ENCODE assay signal across 8 cellular contexts in the genomic region with DNA sequence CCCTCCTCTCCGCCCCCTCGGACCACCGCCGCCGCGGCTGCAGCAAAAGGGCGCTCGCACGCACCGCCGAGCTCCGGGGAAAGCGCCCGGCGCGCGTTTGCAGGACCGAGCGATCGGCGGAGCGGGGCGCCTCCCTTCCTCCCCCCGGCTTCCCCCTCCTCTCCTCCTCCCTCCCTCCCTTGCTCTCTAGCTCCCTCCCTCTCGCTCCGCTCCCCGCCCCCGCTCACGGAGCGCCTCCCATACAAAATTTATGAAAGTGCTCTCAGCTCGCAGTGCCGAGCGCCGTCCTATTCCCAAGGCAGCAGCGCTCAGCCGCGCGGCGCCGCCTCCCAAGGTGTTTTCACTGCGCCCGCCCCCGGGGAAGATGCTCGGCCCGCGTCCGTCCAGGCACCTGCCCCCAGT. TPM values are rescaled to one million over a fixed set of nuclear protein-coding genes. Genes with fewer than 3 reads are reported as not detected.
DNase-seq lines count a peak whose midpoint lies in the region; ATAC-seq, FAIRE-seq and TF ChIP-seq lines count a peak whose summit lies in the region.

A gene with protein sequence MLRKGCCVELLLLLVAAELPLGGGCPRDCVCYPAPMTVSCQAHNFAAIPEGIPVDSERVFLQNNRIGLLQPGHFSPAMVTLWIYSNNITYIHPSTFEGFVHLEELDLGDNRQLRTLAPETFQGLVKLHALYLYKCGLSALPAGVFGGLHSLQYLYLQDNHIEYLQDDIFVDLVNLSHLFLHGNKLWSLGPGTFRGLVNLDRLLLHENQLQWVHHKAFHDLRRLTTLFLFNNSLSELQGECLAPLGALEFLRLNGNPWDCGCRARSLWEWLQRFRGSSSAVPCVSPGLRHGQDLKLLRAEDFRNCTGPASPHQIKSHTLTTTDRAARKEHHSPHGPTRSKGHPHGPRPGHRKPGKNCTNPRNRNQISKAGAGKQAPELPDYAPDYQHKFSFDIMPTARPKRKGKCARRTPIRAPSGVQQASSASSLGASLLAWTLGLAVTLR (minus strand): TSS at position 115 of the 402 bp plus-strand sequence. CDS start 469 bp downstream, outside the sequence.

- H3K9ac ChIP-seq in HepG2 (ENCODE audit: insufficient read depth, low read depth, low read length): no peak within 1 kb of the TSS

- H3K4me3 Mint-ChIP-seq in activated CD4-positive, alpha-beta T cell treated with anti-CD3 and anti-CD28 coated beads for 36 hours: peak within 1 kb of the TSS; percentile 59
- H3K4me3 Mint-ChIP-seq in chondrocyte (ENCODE audit: unreplicated experiment): peak within 1 kb of the TSS; percentile 64

- TF ChIP-seq EP300 in HepG2 (IDR thresholded peaks at IDR 0.05; ENCODE audit: low read depth in 2 of 2, low read length in 2 of 2) (no peak), HepG2 (CRISPR knock-in tag; IDR thresholded peaks at IDR 0.05; ENCODE audit: borderline replicate concordance) (no peak)

- H3K4me2 ChIP-seq in DOHH2 (ENCODE audit: low read length): peak within 1 kb of the TSS; percentile 53
- peak within 1 kb of the TSS; percentile 77 for H3K4me2 ChIP-seq in HepG2 (ENCODE audit: low read depth, low read length)

- H3K4me1 Mint-ChIP-seq in activated CD4-positive, alpha-beta T cell treated with anti-CD3 and anti-CD28 coated beads for 36 hours: peaks cover 12% of the 10 kb centered on the region
- peaks cover 17% of the 10 kb centered on the region for H3K4me1 Mint-ChIP-seq in chondrocyte (ENCODE audit: low read depth)

- H3K4me1 ChIP-seq in DOHH2 (ENCODE audit: control insufficient read depth, low read length) (peaks cover 14% of the 10 kb centered on the region), HepG2 (ENCODE audit: insufficient read depth, low read length) (peaks cover 33% of the 10 kb centered on the region)

- TF ChIP-seq POLR2A in HepG2 (IDR thresholded peaks at IDR 0.05; ENCODE audit: insufficient read depth in 1 of 2, low read depth in 2 of 2, low read length in 2 of 2): no peak

- H3F3A ChIP-seq in DOHH2 (ENCODE audit: control insufficient read depth, insufficient read depth): no peaks in the 10 kb centered on the region

- POLR2A ChIA-PET in activated CD4-positive, alpha-beta T cell treated with anti-CD3 and anti-CD28 coated beads for 36 hours (lab: Charles Lee): interaction anchor here (0.6 kb wide), 1 partner anchor 11 kb away, joined by 4 read pairs; no protein-coding TSS in a partner anchor
- POLR2A ChIA-PET in HepG2 (lab: Yijun Ruan, JAX): interaction anchor here (2.5 to 2.8 kb wide), 2 partner anchors 28 to 116 kb away, joined by 18 read pairs; no protein-coding TSS in a partner anchor

- H2AFZ ChIP-seq in HepG2 (ENCODE audit: low read length): no peak within 1 kb of the TSS

- H3K9me3 Mint-ChIP-seq in activated CD4-positive, alpha-beta T cell treated with anti-CD3 and anti-CD28 coated beads for 36 hours (ENCODE audit: low read depth): no peaks in the 10 kb centered on the region
- no peaks in the 10 kb centered on the region for H3K9me3 Mint-ChIP-seq in chondrocyte (ENCODE audit: low read depth)

- no peak for FAIRE-seq in HepG2 (lab: Jason Lieb, UNC)

- peak; percentile 24 for ATAC-seq in activated CD4-positive, alpha-beta T cell treated with anti-CD3 and anti-CD28 coated beads for 36 hours
- ATAC-seq in HepG2 (no peak; the same call in 2 of the 3 replicates), HG02571 (IDR thresholded peaks at IDR 0.05; ENCODE audit: unreplicated experiment) (no peak), GM21381 (IDR thresholded peaks at IDR 0.05; ENCODE audit: unreplicated experiment) (no peak)

- TF ChIP-seq CTCF in DOHH2 (IDR thresholded peaks at IDR 0.05; ENCODE audit: low read depth, low read length, poor library complexity, severe bottlenecking) (no peak), chondrocyte (IDR thresholded peaks at IDR 0.05) (no peak), HepG2 (CRISPR knock-in tag; IDR thresholded peaks at IDR 0.05) (no peak)

- 1% methylated on average over 21 of the region's 47 CpGs for WGBS in HepG2 (ENCODE audit: low lambda C conversion rate)

- DNase-seq in NCI-H1436 treated with DMSO at 0.1 percent for 48 hours (lab: John Stamatoyannopoulos, UW): peak; percentile 25
- peak; percentile 80 for DNase-seq in activated CD4-positive, alpha-beta T cell treated with anti-CD3 and anti-CD28 coated beads for 36 hours
- no peak for DNase-seq in chondrocyte (ENCODE audit: low spot score)
- no peak for DNase-seq in HepG2 (ENCODE audit: low spot score)
- DNase-seq in stimulated activated CD4-positive, alpha-beta T cell treated with anti-CD3 and anti-CD28 coated beads, TNF-alpha, amount 100 ng/mL, for 4 hours (ENCODE audit: low read depth in 3 of 3): peak in 2 of 3 experiments; percentile 62 to 73

- no peaks in the 10 kb centered on the region for H3K9me2 ChIP-seq in DOHH2 (replicated peaks; ENCODE audit: control insufficient read depth, low read length)

- H3K9me3 ChIP-seq in DOHH2 (ENCODE audit: control insufficient read depth, insufficient read depth, low read length): no peaks in the 10 kb centered on the region
- H3K9me3 ChIP-seq in HepG2 (ENCODE audit: low read length): no peaks in the 10 kb centered on the region

- H4K20me1 ChIP-seq in DOHH2 (ENCODE audit: control insufficient read depth, insufficient read depth, low read depth, low read length) (no peaks in the 10 kb centered on the region), HepG2 (ENCODE audit: insufficient read depth, low read length) (no peaks in the 10 kb centered on the region)

- intact Hi-C loops in activated CD4-positive, alpha-beta T cell treated with anti-CD3 and anti-CD28 coated beads for 36 hours (cut with DNase I, micrococcal nuclease): loop anchor here (5.0 kb wide), 3 partner anchors 118 to 303 kb away; partner anchors contain the start of gene WDR81 (in 1 of the 2)
- intact Hi-C loops in HepG2 (cut with micrococcal nuclease; ENCODE audit: unreplicated experiment): loop anchor here (10.0 kb wide), 2 partner anchors 50 to 140 kb away; no protein-coding TSS in a partner anchor

- BruUV-seq in HepG2 (replicated peaks; lab: Mats Ljungman, UMichigan): no TSS peak

- H3K4me3 ChIP-seq in DOHH2 (ENCODE audit: low read length) (peak within 1 kb of the TSS; percentile 26; the same call in 1 of the 2 replicates), HepG2 (replicated peaks in 1 of 3; ENCODE audit: insufficient read depth in 1 of 3, low read depth in 2 of 3, low read length in 3 of 3) (peak within 1 kb of the TSS; percentile 48 to 67 (median 48); a peak in 5 of 6 replicates)

- no peaks in the 10 kb centered on the region for H3K36me3 ChIP-seq in DOHH2 (ENCODE audit: control insufficient read depth, low read length)
- no peaks in the 10 kb centered on the region for H3K36me3 ChIP-seq in HepG2 (replicated peaks in 1 of 2; ENCODE audit: control insufficient read depth in 1 of 2, insufficient read depth in 2 of 2, low read length in 2 of 2)

- H3K36me3 Mint-ChIP-seq in activated CD4-positive, alpha-beta T cell treated with anti-CD3 and anti-CD28 coated beads for 36 hours (ENCODE audit: low read depth): no peaks in the 10 kb centered on the region
- no peaks in the 10 kb centered on the region for H3K36me3 Mint-ChIP-seq in chondrocyte (ENCODE audit: low read depth)

- CTCF ChIA-PET in activated CD4-positive, alpha-beta T cell treated with anti-CD3 and anti-CD28 coated beads for 36 hours (lab: Charles Lee): interaction anchor here (0.7 to 1.6 kb wide), 4 partner anchors 14 to 376 kb away, joined by 3 to 6 read pairs (median 4); partner anchors contain the start of gene RILP
- CTCF ChIA-PET in HepG2 (lab: Yijun Ruan, JAX; ENCODE audit: low intra/inter-chr PET ratio, low total read pairs): interaction anchor here (1.7 to 2.5 kb wide), 2 partner anchors 116 to 143 kb away, joined by 6 to 31 read pairs; no protein-coding TSS in a partner anchor

- TF ChIP-seq RAD21 in HepG2 (CRISPR knock-in tag; IDR thresholded peaks at IDR 0.05): no peak

- H3K79me2 ChIP-seq in DOHH2 (ENCODE audit: control insufficient read depth, low read length) (peaks cover 1% of the 10 kb centered on the region; the same call in 1 of the 2 replicates), HepG2 (ENCODE audit: insufficient read depth, low read length) (no peaks in the 10 kb centered on the region)

- no peak within 1 kb of the TSS for H3K27ac Mint-ChIP-seq in activated CD4-positive, alpha-beta T cell treated with anti-CD3 and anti-CD28 coated beads for 36 hours
- H3K27ac Mint-ChIP-seq in chondrocyte (ENCODE audit: unreplicated experiment): no peak within 1 kb of the TSS

- peaks cover 22% of the 10 kb centered on the region for H3K27me3 Mint-ChIP-seq in activated CD4-positive, alpha-beta T cell treated with anti-CD3 and anti-CD28 coated beads for 36 hours
- peaks cover 10% of the 10 kb centered on the region for H3K27me3 Mint-ChIP-seq in chondrocyte (ENCODE audit: low read depth)

- peaks cover 58% of the 10 kb centered on the region for H3K27me3 ChIP-seq in DOHH2 (ENCODE audit: control insufficient read depth, low read length)
- peaks cover 9 to 59% of the 10 kb centered on the region in 2 experiments for H3K27me3 ChIP-seq in HepG2 (ENCODE audit: control insufficient read depth in 1 of 2, insufficient read depth in 2 of 2, low read length in 2 of 2)

- in situ Hi-C loops in HepG2 (cut with HindIII; ENCODE audit: extremely low pct_ligation_motif_present, low pct_unique_long_range_greater_than_20kb): loop anchor here (5.0 to 25.0 kb wide), 2 partner anchors 118 to 313 kb away; partner anchors contain the start of genes TLCD2 and WDR81

- H3K27ac ChIP-seq in DOHH2 (ENCODE audit: low read depth, low read length) (no peak within 1 kb of the TSS), HepG2 (ENCODE audit: extremely low read length, insufficient read depth, low read length) (no peak within 1 kb of the TSS)

RNA-seq across cellular contexts. Expression of the gene that starts here (rescaled TPM):
- under 1 TPM; 0.11 to 0.18 TPM for total RNA-seq in activated CD4-positive, alpha-beta T cell treated with anti-CD3 and anti-CD28 coated beads for 36 hours
- total RNA-seq in chondrocyte: 0.47 to 0.95 TPM (median 0.68 TPM) in 3 replicates
- not detected in 2 replicates for total RNA-seq in HepG2 (2016; rRNA removed; fragmentation: Illumina TruSeq; extraction: Trizol)
- not detected in 2 replicates for total RNA-seq in HepG2 (2016; cell fraction: cytosol; rRNA removed; fragmentation: Illumina TruSeq; extraction: Trizol; ENCODE audit: low read depth)
- not detected in 2 replicates for total RNA-seq in HepG2 (2016; cell fraction: insoluble cytoplasmic fraction; rRNA removed; fragmentation: Illumina TruSeq; extraction: Trizol)
- total RNA-seq in HepG2 (2016; cell fraction: membrane; rRNA removed; fragmentation: Illumina TruSeq; extraction: Trizol): not detected in 2 replicates
- not detected in 2 replicates for total RNA-seq in HepG2 (2016; cell fraction: nucleus; rRNA removed; fragmentation: Illumina TruSeq; extraction: Trizol)
- polyA plus RNA-seq in HepG2 (2011; rRNA removed): 0.01 TPM in 1 of 2 replicates, not detected in the other
- not detected in 2 replicates for polyA plus RNA-seq in HepG2 (2011; cell fraction: cytosol; rRNA removed)
- not detected in 2 replicates for polyA plus RNA-seq in HepG2 (2011; cell fraction: nucleus; rRNA removed)
- not detected in 2 replicates for polyA plus RNA-seq in HepG2 (2012)
- polyA plus RNA-seq in HepG2 (2016; cell fraction: cytosol; fragmentation: Illumina TruSeq; extraction: Trizol; ENCODE audit: low read depth): not detected in 2 replicates
- not detected in 2 replicates for polyA plus RNA-seq in HepG2 (2016; cell fraction: insoluble cytoplasmic fraction; fragmentation: Illumina TruSeq; extraction: Trizol; ENCODE audit: low read depth)
- 0.05 TPM in 1 of 2 replicates, not detected in the other for polyA plus RNA-seq in HepG2 (2016; cell fraction: membrane; fragmentation: Illumina TruSeq; extraction: Trizol; ENCODE audit: low read depth)
- not detected in 2 replicates for polyA plus RNA-seq in HepG2 (2016; cell fraction: nucleus; fragmentation: Illumina TruSeq; extraction: Trizol; ENCODE audit: insufficient read depth, low read depth)
- 0.08 TPM in 1 of 2 replicates, not detected in the other for polyA minus RNA-seq in HepG2 (2011; rRNA and poly(A)+ RNA removed; ENCODE audit: low replicate concordance)
- not detected in 2 replicates for polyA minus RNA-seq in HepG2 (2011; cell fraction: cytosol; rRNA and poly(A)+ RNA removed)
- not detected in 2 replicates for polyA minus RNA-seq in HepG2 (2011; cell fraction: nucleus; rRNA and poly(A)+ RNA removed)

Comparison
In these comparisons a context has a peak if more than half of its experiments do, and no peak if none do; other contexts are left out.
1. Peak in DNase-seq and ATAC-seq in activated CD4-positive, alpha-beta T cell treated with anti-CD3 and anti-CD28 coated beads for 36 hours; RNA of the gene not detected or under 1 TPM.
2. DNase-seq: peak in NCI-H1436 treated with DMSO at 0.1 percent for 48 hours (single experiment) and stimulated activated CD4-positive, alpha-beta T cell treated with anti-CD3 and anti-CD28 coated beads, TNF-alpha, amount 100 ng/mL, for 4 hours (2 of 3); none in chondrocyte (single experiment) and HepG2 (single experiment).